ENCODE assay signal across 17 cellular contexts in genomic region chr22:47615051-47615450, GRCh38.
"Had no signal": no experiment of that assay in that cellular context is flagged by ENCODE, and none has a peak within 500 bp of the region (broad histone marks: within the 10 kb centered on the region; RNA-seq: fewer than 3 reads in every experiment).

No MANE protein-coding gene starts in this region.

- H3K36me3 Mint-ChIP-seq: memory B cell had no signal

- DNase-seq: effector CD4-positive, alpha-beta T cell; foreskin melanocyte; heart right ventricle; hypothalamus; left lung; lower lobe of right lung; midbrain; small intestine; stimulated activated CD4-positive, alpha-beta T cell treated with anti-CD3 and anti-CD28 coated beads, Interleukin-2, amount 100 ng/mL, for 48 hours; stimulated activated naive CD4-positive, alpha-beta T cell treated with Interleukin-2 at 50 U/mL for 16 hours; thyroid gland; upper lobe of left lung had no signal

- H3K9me3 ChIP-seq: lower lobe of right lung, thyroid gland, vagina had no signal

- H3K4me1 ChIP-seq: heart right ventricle, left lung, lower lobe of right lung, thyroid gland, upper lobe of left lung, vagina had no signal

- H3K4me3 ChIP-seq: coronary artery, heart right ventricle, left lung, lower lobe of right lung, thyroid gland, upper lobe of left lung, vagina had no signal

- H3K4me3 Mint-ChIP-seq: memory B cell, nephron had no signal

- H3K9me3 Mint-ChIP-seq: memory B cell had no signal

- FAIRE-seq: keratinocyte, small intestine had no signal

- H3K27me3 ChIP-seq: thyroid gland, upper lobe of left lung, vagina had no signal

- H3K27ac ChIP-seq: coronary artery, heart right ventricle, left lung, lower lobe of right lung, thyroid gland, upper lobe of left lung, vagina had no signal

- H3K36me3 ChIP-seq: heart right ventricle, left lung, lower lobe of right lung, thyroid gland, upper lobe of left lung, vagina had no signal

- H3K27ac Mint-ChIP-seq: memory B cell, nephron had no signal

- H3K4me1 Mint-ChIP-seq: memory B cell, nephron had no signal
